Comparison of ENCODE assay signal across 9 cellular contexts in genomic region chr5:97044057-97044456, GRCh38.
DNase-seq lines count a peak whose midpoint lies in the region; TF ChIP-seq lines count a peak whose summit lies in the region.
"Had no signal": no experiment of that assay in that cellular context is flagged by ENCODE, and none has a peak within 500 bp of the region (broad histone marks: within the 10 kb centered on the region; RNA-seq: fewer than 3 reads in every experiment).

No MANE protein-coding gene starts in this region.

- no peaks in the 10 kb centered on the region for H3K36me3 Mint-ChIP-seq in CD4-positive, alpha-beta memory T cell
- H3K36me3 Mint-ChIP-seq in mesothelial cell of epicardium = no peaks in the 10 kb centered on the region

- H3K4me3 ChIP-seq in AG10803 (ENCODE audit: low read length) = no peak overlapping the region
- H3K4me3 ChIP-seq in CD4-positive, alpha-beta memory T cell (ENCODE audit: low read length in 2 of 2) = no peak overlapping the region
- H3K4me3 ChIP-seq: SK-N-MC had no signal

- no peak overlapping the region for H3K27ac ChIP-seq in CD4-positive, alpha-beta memory T cell (ENCODE audit: low read depth, low read length)
- H3K27ac ChIP-seq: SK-N-MC had no signal

- H3K36me3 ChIP-seq in CD4-positive, alpha-beta memory T cell (ENCODE audit: insufficient read depth, low read length) = no peaks in the 10 kb centered on the region

- H3K27me3 ChIP-seq in CD4-positive, alpha-beta memory T cell (ENCODE audit: insufficient read depth, low read length) = no peaks in the 10 kb centered on the region

- no peak for DNase-seq in AG10803 (ENCODE audit: low read depth)
- DNase-seq in HuH-7 (ENCODE audit: low spot score) = peak; percentile 30
- peak; percentile 66 for DNase-seq in ecto neural progenitor cell (ENCODE audit: low spot score)
- DNase-seq in midbrain (lab: John Stamatoyannopoulos, UW) = peak; percentile 4
- no peak for DNase-seq in NCI-H2227 (lab: John Stamatoyannopoulos, UW; ENCODE audit: unreplicated experiment)
- DNase-seq in CD4-positive, alpha-beta memory T cell = no peak
- DNase-seq in putamen (ENCODE audit: low spot score) = no peak
- DNase-seq in mesothelial cell of epicardium (ENCODE audit: low spot score in 2 of 2, unreplicated experiment in 2 of 2) = no peak

- no peaks in the 10 kb centered on the region for H3K9me3 ChIP-seq in CD4-positive, alpha-beta memory T cell (ENCODE audit: control insufficient read depth in 1 of 2, low read length in 2 of 2)

- H3K9me3 Mint-ChIP-seq in CD4-positive, alpha-beta memory T cell = no peaks in the 10 kb centered on the region
- H3K9me3 Mint-ChIP-seq in mesothelial cell of epicardium = no peaks in the 10 kb centered on the region

- POLR2A ChIA-PET in CD4-positive, alpha-beta memory T cell (lab: Charles Lee; ENCODE audit: partially characterized antibody) = no interaction called here

- H3K4me3 Mint-ChIP-seq in CD4-positive, alpha-beta memory T cell = no peak overlapping the region
- H3K4me3 Mint-ChIP-seq in mesothelial cell of epicardium = no peak overlapping the region

- no peaks in the 10 kb centered on the region for H3K4me1 Mint-ChIP-seq in CD4-positive, alpha-beta memory T cell
- H3K4me1 Mint-ChIP-seq in mesothelial cell of epicardium = no peaks in the 10 kb centered on the region

- no peaks in the 10 kb centered on the region for H3K4me1 ChIP-seq in CD4-positive, alpha-beta memory T cell (ENCODE audit: insufficient read depth, low read length)

- no peaks in the 10 kb centered on the region for H3K27me3 Mint-ChIP-seq in CD4-positive, alpha-beta memory T cell
- H3K27me3 Mint-ChIP-seq in mesothelial cell of epicardium (ENCODE audit: low read depth) = no peaks in the 10 kb centered on the region

- intact Hi-C loops in CD4-positive, alpha-beta memory T cell (cut with micrococcal nuclease) = no loop called here

- H3K27ac Mint-ChIP-seq in CD4-positive, alpha-beta memory T cell = no peak overlapping the region
- H3K27ac Mint-ChIP-seq in mesothelial cell of epicardium = no peak overlapping the region

- TF ChIP-seq CTCF in AG10803 (conservative IDR thresholded peaks at IDR 0.05; ENCODE audit: low read length) (peak; percentile 29; the same call in 1 of the 2 replicates), mesothelial cell of epicardium (IDR thresholded peaks at IDR 0.05; ENCODE audit: unreplicated experiment) (no peak)

- CTCF ChIA-PET in CD4-positive, alpha-beta memory T cell (lab: Charles Lee; ENCODE audit: partially characterized antibody) = interaction anchor here (1.1 kb wide), 1 partner anchor 175 kb away, joined by 4 read pairs; no protein-coding TSS in a partner anchor

Comparison
In these comparisons a context has a peak if more than half of its experiments do, and no peak if none do; other contexts are left out.
1. DNase-seq: peak in HuH-7 (single experiment), ecto neural progenitor cell (single experiment) and midbrain (single experiment); none in AG10803 (single experiment), NCI-H2227 (single experiment), CD4-positive, alpha-beta memory T cell (0 of 5), putamen (single experiment) and mesothelial cell of epicardium (0 of 2).